ENCODE assay signal across 9 cellular contexts in genomic region chr6:139407718-139408222, GRCh38. TPM values are rescaled to one million over a fixed set of nuclear protein-coding genes. Genes with fewer than 3 reads are reported as not detected.
A peak's percentile ranks its signal among the peaks of the same experiment; 100 is the strongest.
DNase-seq lines count a peak whose midpoint lies in the region; ATAC-seq and TF ChIP-seq lines count a peak whose summit lies in the region.
"Had no signal": no experiment of that assay in that cellular context is flagged by ENCODE, and none has a peak within 500 bp of the region (broad histone marks: within the 10 kb centered on the region; RNA-seq: fewer than 3 reads in every experiment).

No MANE protein-coding gene starts in this region.

- H3K27ac ChIP-seq in RWPE2 (ENCODE audit: poor library complexity, severe bottlenecking), result peak overlapping the region; percentile 48

- H3K27ac Mint-ChIP-seq in activated CD4-positive, alpha-beta T cell treated with anti-CD3 and anti-CD28 coated beads, Interleukin-2, amount 10 ng/mL, durations not matched to agents 24 days and 14 days, result no peak overlapping the region
- no peak overlapping the region for H3K27ac Mint-ChIP-seq in activated CD8-positive, alpha-beta memory T cell treated with anti-CD3 and anti-CD28 coated beads, Interleukin-2, amount 10 ng/mL, durations not matched to agents 7 days and 5 days

- TF ChIP-seq CTCF in RWPE2 (IDR thresholded peaks at IDR 0.05; ENCODE audit: poor library complexity, severe bottlenecking), result no peak
- no peak for TF ChIP-seq CTCF in fibroblast of mammary gland (conservative IDR thresholded peaks at IDR 0.05; ENCODE audit: control insufficient read depth, insufficient read depth, low read depth, low read length)

- CTCF ChIA-PET in activated CD8-positive, alpha-beta memory T cell treated with anti-CD3 and anti-CD28 coated beads, Interleukin-2, amount 10 ng/mL, durations not matched to agents 7 days and 5 days (lab: Charles Lee), result no interaction called here

- H3K4me1 ChIP-seq in RWPE2 (ENCODE audit: insufficient read depth, poor library complexity, severe bottlenecking), result peaks cover 15% of the 10 kb centered on the region

- no peak overlapping the region for H3K4me3 ChIP-seq in RWPE2 (ENCODE audit: severe bottlenecking)
- no peak overlapping the region for H3K4me3 ChIP-seq in fibroblast of mammary gland (ENCODE audit: control insufficient read depth, low read depth, low read length)

- DNase-seq in ELR (ENCODE audit: low read depth), result peak; percentile 87
- no peak for DNase-seq in RWPE2 (ENCODE audit: low spot score)
- DNase-seq in fibroblast of mammary gland (ENCODE audit: low read depth), result peak; percentile 97
- DNase-seq in retina, result peak; percentile 23
- no peak for DNase-seq in NCI-H2029 (lab: John Stamatoyannopoulos, UW)
- DNase-seq in activated CD4-positive, alpha-beta T cell treated with anti-CD3 and anti-CD28 coated beads, Interleukin-2, amount 10 ng/mL, durations not matched to agents 24 days and 14 days, result no peak
- no peak for DNase-seq in activated CD8-positive, alpha-beta memory T cell treated with anti-CD3 and anti-CD28 coated beads, Interleukin-2, amount 10 ng/mL, durations not matched to agents 7 days and 5 days
- DNase-seq in NCI-H2107 (lab: John Stamatoyannopoulos, UW), result no peak
- DNase-seq: right cardiac atrium had no signal

- H3K9me3 Mint-ChIP-seq in activated CD4-positive, alpha-beta T cell treated with anti-CD3 and anti-CD28 coated beads, Interleukin-2, amount 10 ng/mL, durations not matched to agents 24 days and 14 days, result no peaks in the 10 kb centered on the region
- H3K9me3 Mint-ChIP-seq in activated CD8-positive, alpha-beta memory T cell treated with anti-CD3 and anti-CD28 coated beads, Interleukin-2, amount 10 ng/mL, durations not matched to agents 7 days and 5 days (ENCODE audit: low read depth), result no peaks in the 10 kb centered on the region

- H3K4me3 Mint-ChIP-seq in activated CD4-positive, alpha-beta T cell treated with anti-CD3 and anti-CD28 coated beads, Interleukin-2, amount 10 ng/mL, durations not matched to agents 24 days and 14 days, result no peak overlapping the region
- H3K4me3 Mint-ChIP-seq in activated CD8-positive, alpha-beta memory T cell treated with anti-CD3 and anti-CD28 coated beads, Interleukin-2, amount 10 ng/mL, durations not matched to agents 7 days and 5 days, result no peak overlapping the region

- H3K27me3 Mint-ChIP-seq in activated CD4-positive, alpha-beta T cell treated with anti-CD3 and anti-CD28 coated beads, Interleukin-2, amount 10 ng/mL, durations not matched to agents 24 days and 14 days, result no peaks in the 10 kb centered on the region
- H3K27me3 Mint-ChIP-seq in activated CD8-positive, alpha-beta memory T cell treated with anti-CD3 and anti-CD28 coated beads, Interleukin-2, amount 10 ng/mL, durations not matched to agents 7 days and 5 days, result no peaks in the 10 kb centered on the region

- H3K4me1 Mint-ChIP-seq in activated CD4-positive, alpha-beta T cell treated with anti-CD3 and anti-CD28 coated beads, Interleukin-2, amount 10 ng/mL, durations not matched to agents 24 days and 14 days, result no peaks in the 10 kb centered on the region
- no peaks in the 10 kb centered on the region for H3K4me1 Mint-ChIP-seq in activated CD8-positive, alpha-beta memory T cell treated with anti-CD3 and anti-CD28 coated beads, Interleukin-2, amount 10 ng/mL, durations not matched to agents 7 days and 5 days

- H3K27me3 ChIP-seq in RWPE2 (ENCODE audit: insufficient read depth, poor library complexity, severe bottlenecking), result no peaks in the 10 kb centered on the region

- peak; percentile 94 for ATAC-seq in RWPE2 (ENCODE audit: low read depth)
- no peak for ATAC-seq in activated CD8-positive, alpha-beta memory T cell treated with anti-CD3 and anti-CD28 coated beads, Interleukin-2, amount 10 ng/mL, durations not matched to agents 7 days and 5 days
- ATAC-seq: right cardiac atrium had no signal

- intact Hi-C loops in activated CD4-positive, alpha-beta T cell treated with anti-CD3 and anti-CD28 coated beads, Interleukin-2, amount 10 ng/mL, durations not matched to agents 24 days and 14 days (cut with micrococcal nuclease), result no loop called here

- no peaks in the 10 kb centered on the region for H3K36me3 ChIP-seq in RWPE2 (ENCODE audit: low read depth)

- H3K36me3 Mint-ChIP-seq in activated CD4-positive, alpha-beta T cell treated with anti-CD3 and anti-CD28 coated beads, Interleukin-2, amount 10 ng/mL, durations not matched to agents 24 days and 14 days (ENCODE audit: low read depth), result no peaks in the 10 kb centered on the region
- no peaks in the 10 kb centered on the region for H3K36me3 Mint-ChIP-seq in activated CD8-positive, alpha-beta memory T cell treated with anti-CD3 and anti-CD28 coated beads, Interleukin-2, amount 10 ng/mL, durations not matched to agents 7 days and 5 days

- no peaks in the 10 kb centered on the region for H3K9me3 ChIP-seq in RWPE2 (ENCODE audit: severe bottlenecking)

RNA-seq across cellular contexts. Expression of gene CITED2, which starts 33.3 kb away (rescaled TPM):
- total RNA-seq in activated CD4-positive, alpha-beta T cell treated with anti-CD3 and anti-CD28 coated beads, Interleukin-2, amount 10 ng/mL, durations not matched to agents 24 days and 14 days, result 49.0 and 56.0 TPM in 2 replicates
- 100 to 1,000 TPM; 102 to 107 TPM for total RNA-seq in activated CD8-positive, alpha-beta memory T cell treated with anti-CD3 and anti-CD28 coated beads, Interleukin-2, amount 10 ng/mL, durations not matched to agents 7 days and 5 days

Comparison
In these comparisons a context has a peak if more than half of its experiments do, and no peak if none do; other contexts are left out.
1. DNase-seq: peak in ELR (single experiment), fibroblast of mammary gland (single experiment) and retina (single experiment); none in RWPE2 (single experiment), NCI-H2029 (single experiment), activated CD4-positive, alpha-beta T cell treated with anti-CD3 and anti-CD28 coated beads, Interleukin-2, amount 10 ng/mL, durations not matched to agents 24 days and 14 days (single experiment), activated CD8-positive, alpha-beta memory T cell treated with anti-CD3 and anti-CD28 coated beads, Interleukin-2, amount 10 ng/mL, durations not matched to agents 7 days and 5 days (single experiment) and NCI-H2107 (single experiment).